1 cellular context compared by ENCODE assay signal in the genomic region with DNA sequence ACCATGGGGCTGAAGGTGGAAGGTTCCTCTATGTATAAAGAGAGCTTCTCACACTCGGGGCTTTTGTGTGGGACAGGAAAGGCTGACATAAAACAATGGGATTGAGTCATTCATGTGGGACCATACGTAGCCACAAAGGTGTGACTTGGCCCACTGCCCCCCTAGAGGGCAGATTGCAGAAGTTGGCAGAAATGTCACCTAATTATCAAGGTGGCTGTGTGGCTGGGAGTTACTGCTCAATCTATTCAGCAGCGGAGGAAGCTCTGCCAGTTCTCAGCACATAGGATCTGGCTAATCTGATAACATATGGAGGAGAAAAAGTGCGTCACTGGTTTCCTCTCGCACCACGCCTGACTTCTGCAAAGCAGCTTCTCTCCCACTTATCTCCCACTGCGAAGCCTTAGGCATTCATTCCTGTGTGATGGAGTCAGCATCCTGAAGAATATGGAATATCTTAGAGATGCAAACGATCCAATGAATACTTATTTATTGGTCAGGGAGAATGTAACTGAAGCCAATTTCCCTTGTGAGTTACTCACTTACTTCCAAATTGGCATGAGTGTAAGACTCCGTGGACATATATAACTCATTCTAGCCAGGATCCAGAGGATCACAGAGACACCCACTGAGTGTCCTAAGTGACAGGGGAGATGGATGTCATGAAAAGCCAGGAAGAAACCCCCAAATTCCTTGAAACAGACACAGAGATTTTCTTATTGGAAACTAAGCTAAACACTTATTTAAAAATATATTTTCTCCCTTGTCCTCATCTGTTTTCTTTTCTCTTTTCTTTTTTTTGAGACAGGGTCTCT.
TF ChIP-seq lines count a peak whose summit lies in the region.

No MANE protein-coding gene starts in this region.

TF ChIP-seq in endothelial cell of umbilical vein, 7 proteins besides CTCF, POLR2A, EP300 and RAD21 (continued from another document):
- TF ChIP-seq JUN (IDR thresholded peaks at IDR 0.05; ENCODE audit: borderline replicate concordance, insufficient read depth, insufficient read length, low read depth) (peak; percentile 80), GATA2 (IDR thresholded peaks at IDR 0.05; ENCODE audit: insufficient read depth, insufficient read length, low read depth, low read length) (peak; percentile 99), POLR2AphosphoS5 (IDR thresholded peaks at IDR 0.05; ENCODE audit: insufficient read depth, low read depth, low read length) (peak; percentile 77)
TF ChIP-seq in endothelial cell of umbilical vein: peak in this region for 5.
